Comparison of ENCODE assay signal across 17 cellular contexts in the genomic region with DNA sequence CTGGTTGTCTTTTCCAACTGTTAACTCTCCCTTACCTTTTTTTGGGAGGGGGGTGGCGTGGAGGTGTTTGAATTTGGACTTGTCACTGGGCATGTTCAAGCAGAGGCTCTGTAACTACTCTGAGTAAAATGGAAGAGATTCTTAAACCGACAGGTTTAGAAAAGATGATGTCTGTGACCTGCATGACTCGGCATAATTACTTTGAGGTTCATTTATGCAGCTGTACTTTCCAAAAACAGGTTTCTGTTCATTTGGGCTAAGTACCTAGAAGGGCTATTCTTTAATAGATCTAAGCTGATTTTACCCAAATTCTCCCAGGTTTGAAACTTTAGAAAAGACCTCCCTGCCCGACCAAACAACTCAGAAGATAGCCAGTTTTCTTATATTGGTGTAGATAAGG.
DNase-seq lines count a peak whose midpoint lies in the region; ATAC-seq and TF ChIP-seq lines count a peak whose summit lies in the region.
"Had no signal": no experiment of that assay in that cellular context is flagged by ENCODE, and none has a peak within 500 bp of the region (broad histone marks: within the 10 kb centered on the region; RNA-seq: fewer than 3 reads in every experiment).

No MANE protein-coding gene starts in this region.

- H3K36me3 ChIP-seq in A673 (ENCODE audit: insufficient read depth, low read length, poor library complexity, severe bottlenecking), result peaks cover 2% of the 10 kb centered on the region
- H3K36me3 ChIP-seq in GM06990 (ENCODE audit: control insufficient read depth, insufficient read depth, low read length), result peaks cover 2% of the 10 kb centered on the region; the same call in 1 of the 2 replicates
- H3K36me3 ChIP-seq in aorta (ENCODE audit: control insufficient read depth in 1 of 2, insufficient read depth in 2 of 2, low read length in 1 of 2), result no peaks in the 10 kb centered on the region
- no peaks in the 10 kb centered on the region for H3K36me3 ChIP-seq in thyroid gland
- H3K36me3 ChIP-seq: uterus had no signal

- peak overlapping the region; percentile 11 for H3K27ac Mint-ChIP-seq in T-helper 17 cell
- H3K27ac Mint-ChIP-seq: activated naive CD8-positive, alpha-beta T cell treated with anti-CD3 and anti-CD28 coated beads, Interleukin-2, amount 10 ng/mL, durations not matched to agents 7 days and 5 days had no signal

- POLR2A ChIA-PET in A673 (lab: Charles Lee; ENCODE audit: low non-redundant PET), result no interaction called here

- peaks cover 47% of the 10 kb centered on the region for H3K4me1 Mint-ChIP-seq in T-helper 17 cell

- ATAC-seq in T-helper 17 cell, result no peak
- ATAC-seq in aorta (ENCODE audit: low FRiP score), result no peak

- TF ChIP-seq CTCF in A673 (conservative IDR thresholded peaks at IDR 0.05; ENCODE audit: low read depth, low read length), result no peak
- TF ChIP-seq CTCF in GM06990 (IDR thresholded peaks at IDR 0.05; ENCODE audit: insufficient read depth, low read length, poor library complexity, severe bottlenecking), result no peak
- no peak for TF ChIP-seq CTCF in thyroid gland (IDR thresholded peaks at IDR 0.05)

- H3K4me1 ChIP-seq in A673 (ENCODE audit: insufficient read depth, low read length, poor library complexity, severe bottlenecking) (peaks cover 42% of the 10 kb centered on the region), aorta (ENCODE audit: control insufficient read depth in 1 of 2, insufficient read depth in 2 of 2, low read length in 2 of 2) (no peaks in the 10 kb centered on the region), thyroid gland (peaks cover 0 to 20% of the 10 kb centered on the region in 2 donors)
- H3K4me1 ChIP-seq: uterus had no signal

- H3K27me3 Mint-ChIP-seq in T-helper 17 cell, result no peaks in the 10 kb centered on the region
- H3K27me3 Mint-ChIP-seq: activated naive CD8-positive, alpha-beta T cell treated with anti-CD3 and anti-CD28 coated beads, Interleukin-2, amount 10 ng/mL, durations not matched to agents 7 days and 5 days; naive B cell had no signal

- DNase-seq in A673 (ENCODE audit: low spot score) (no peak), GM06990 (ENCODE audit: extremely low read depth, insufficient read length) (no peak), T-helper 17 cell (no peak), erythroblast (lab: John Stamatoyannopoulos, UW) (peak; percentile 59 to 68), NCI-H2029 treated with DMSO at 0.1 percent for 48 hours (lab: John Stamatoyannopoulos, UW) (no peak), aorta (no peak), thyroid gland (no peak), OCI-M2 (lab: John Stamatoyannopoulos, UW; ENCODE audit: unreplicated experiment) (no peak)
- DNase-seq: activated CD4-positive, alpha-beta T cell treated with anti-CD3 and anti-CD28 coated beads, Interleukin-2, amount 50 U/mL, for 4 hours; activated naive CD8-positive, alpha-beta T cell treated with anti-CD3 and anti-CD28 coated beads, Interleukin-2, amount 10 ng/mL, durations not matched to agents 7 days and 5 days; KBM-7; left ventricle myocardium inferior; naive B cell; NCI-H187; NCI-H510A; uterus had no signal

- no peaks in the 10 kb centered on the region for H3K27me3 ChIP-seq in A673 (replicated peaks; ENCODE audit: insufficient read depth, low read depth, low read length, poor library complexity)
- no peaks in the 10 kb centered on the region for H3K27me3 ChIP-seq in GM06990 (replicated peaks; ENCODE audit: control insufficient read depth, insufficient read depth, low read length)
- H3K27me3 ChIP-seq in aorta (ENCODE audit: control insufficient read depth in 1 of 2, insufficient read depth in 2 of 2, low read length in 1 of 2), result no peaks in the 10 kb centered on the region
- no peaks in the 10 kb centered on the region for H3K27me3 ChIP-seq in thyroid gland
- H3K27me3 ChIP-seq: BLaER1, uterus had no signal

- 90 to 93% methylated on average over 4 of the region's 4 CpGs for WGBS in aorta, 2 donors
- 85 to 89% methylated on average over 4 of the region's 4 CpGs for WGBS in thyroid gland, 2 donors

- CTCF ChIA-PET in A673 (lab: Charles Lee), result no interaction called here

- TF ChIP-seq POLR2A in erythroblast (IDR thresholded peaks at IDR 0.05; ENCODE audit: low read length) (no peak), thyroid gland (IDR thresholded peaks at IDR 0.05) (no peak)

- no peak overlapping the region for H3K4me3 ChIP-seq in A673 (ENCODE audit: low read depth, low read length, poor library complexity, severe bottlenecking)
- H3K4me3 ChIP-seq in GM06990 (replicated peaks; ENCODE audit: low read depth, low read length), result 0 out of 2 replicates have a peak overlapping the region, but pooled peaks have one; percentile 3
- H3K4me3 ChIP-seq in aorta (ENCODE audit: low read length in 2 of 2), result no peak overlapping the region
- no peak overlapping the region for H3K4me3 ChIP-seq in thyroid gland (replicated peaks in 1 of 3)
- H3K4me3 ChIP-seq: BLaER1, left ventricle myocardium inferior, uterus had no signal

- H3K9me3 ChIP-seq in A673 (ENCODE audit: low read depth, low read length, poor library complexity, severe bottlenecking) (peaks cover 6% of the 10 kb centered on the region), T-helper 17 cell (ENCODE audit: control insufficient read depth, low read length, poor library complexity, severe bottlenecking) (no peaks in the 10 kb centered on the region), aorta (ENCODE audit: control insufficient read depth, low read length) (no peaks in the 10 kb centered on the region), thyroid gland (no peaks in the 10 kb centered on the region)
- H3K9me3 ChIP-seq: uterus had no signal

- H3K36me3 Mint-ChIP-seq in T-helper 17 cell (ENCODE audit: low read depth), result no peaks in the 10 kb centered on the region

- H3K27ac ChIP-seq in A673 (ENCODE audit: low read depth, low read length, poor library complexity, severe bottlenecking), result peak overlapping the region; percentile 52
- no peak overlapping the region for H3K27ac ChIP-seq in aorta (ENCODE audit: low read depth in 1 of 2, low read length in 2 of 2)
- peak overlapping the region in 1 of 3 donors; percentile 34 for H3K27ac ChIP-seq in thyroid gland
- H3K27ac ChIP-seq: BLaER1, left ventricle myocardium inferior, uterus had no signal

- intact Hi-C loops in A673 (cut with micrococcal nuclease; ENCODE audit: unreplicated experiment) (no loop called here), aorta (cut with DNase I) (no loop called here), thyroid gland (cut with DNase I) (no loop called here)

- H3K4me3 Mint-ChIP-seq in T-helper 17 cell, result no peak overlapping the region
- H3K4me3 Mint-ChIP-seq: activated naive CD8-positive, alpha-beta T cell treated with anti-CD3 and anti-CD28 coated beads, Interleukin-2, amount 10 ng/mL, durations not matched to agents 7 days and 5 days had no signal

- no TSS peak for BruUV-seq in A673 (replicated peaks; lab: Mats Ljungman, UMichigan)

Comparison
In these comparisons a context has a peak if more than half of its experiments do, and no peak if none do; other contexts are left out.
1. DNase-seq: peak in erythroblast (2 of 2); none in A673 (single experiment), GM06990 (single experiment), T-helper 17 cell (0 of 3), NCI-H2029 treated with DMSO at 0.1 percent for 48 hours (single experiment), aorta (0 of 2), thyroid gland (0 of 2) and OCI-M2 (single experiment).